ENCODE assay signal across 10 cellular contexts in the genomic region with DNA sequence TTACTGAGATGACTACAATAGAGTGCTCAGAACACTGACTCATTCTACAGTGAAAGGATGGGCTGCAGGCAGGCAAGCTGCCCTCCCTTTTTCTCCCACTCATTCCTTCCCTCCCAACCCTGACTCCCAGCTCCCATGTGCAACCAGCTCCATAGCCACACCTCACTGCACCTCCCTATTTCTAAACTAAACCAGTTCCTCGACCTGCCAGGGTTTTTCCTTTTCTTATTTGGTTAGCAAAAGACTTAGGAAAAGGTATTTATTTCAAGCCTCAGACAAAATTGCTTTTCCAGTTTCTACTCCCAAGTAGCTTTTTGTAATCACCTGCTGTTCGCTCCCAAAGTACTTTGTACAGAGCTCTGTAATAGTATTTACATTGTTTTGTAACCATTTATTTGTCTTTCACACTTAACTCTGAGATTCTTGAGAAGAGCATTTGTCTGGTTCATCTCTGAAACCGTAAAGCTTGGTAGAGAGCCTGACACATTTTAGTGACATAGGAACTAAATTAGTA. TPM values are rescaled to one million over a fixed set of nuclear protein-coding genes. Genes with fewer than 3 reads are reported as not detected.
DNase-seq lines count a peak whose midpoint lies in the region; ATAC-seq and TF ChIP-seq lines count a peak whose summit lies in the region.
"Had no signal": no experiment of that assay in that cellular context is flagged by ENCODE, and none has a peak within 500 bp of the region (broad histone marks: within the 10 kb centered on the region; RNA-seq: fewer than 3 reads in every experiment).

No MANE protein-coding gene starts in this region.

- peaks cover 0 to 4% of the 10 kb centered on the region in 2 donors for H3K4me1 ChIP-seq in adrenal gland (replicated peaks in 1 of 2)

- WGBS in adrenal gland, 4 donors = 45 to 53% (median 46%) methylated on average over 3 of the region's 3 CpGs

- H3K9me3 ChIP-seq in adrenal gland (replicated peaks in 1 of 3) = no peaks in the 10 kb centered on the region

- peak in 1 of 2 donors; percentile 42 for TF ChIP-seq POLR2A in adrenal gland (IDR thresholded peaks at IDR 0.05)

- intact Hi-C loops in left ventricle myocardium superior (cut with micrococcal nuclease) (no loop called here), Right ventricle myocardium superior (cut with DNase I) (no loop called here), adrenal gland (cut with DNase I) (no loop called here)

- H3K36me3 ChIP-seq in adrenal gland (replicated peaks in 1 of 2) = peaks cover 0 to 5% of the 10 kb centered on the region in 2 donors

- H3K4me3 ChIP-seq in adrenal gland = no peak overlapping the region
- H3K4me3 ChIP-seq: dorsolateral prefrontal cortex had no signal

- H3K27ac ChIP-seq in adrenal gland = peak overlapping the region in 1 of 5 donors; percentile 80
- H3K27ac ChIP-seq: C4-2B, dorsolateral prefrontal cortex had no signal

- no peak for TF ChIP-seq CTCF in adrenal gland (IDR thresholded peaks at IDR 0.05)

- H3K27me3 ChIP-seq in adrenal gland = no peaks in the 10 kb centered on the region

- peak; percentile 41 for ATAC-seq in left ventricle myocardium superior
- ATAC-seq in Right ventricle myocardium superior (ENCODE audit: poor library complexity) = no peak
- ATAC-seq in left lobe of liver = peak; percentile 67
- no peak for ATAC-seq in GM21423 (IDR thresholded peaks at IDR 0.05; ENCODE audit: unreplicated experiment)

- DNase-seq in left ventricle myocardium superior = no peak
- DNase-seq in Right ventricle myocardium superior = no peak
- DNase-seq in adrenal gland = peak in 6 of 7 donors; percentile 42 to 75 (median 66)
- DNase-seq in left lobe of liver (ENCODE audit: low spot score) = no peak
- DNase-seq in activated naive CD4-positive, alpha-beta T cell (lab: John Stamatoyannopoulos, UW) = no peak
- DNase-seq in activated CD4-positive, alpha-beta T cell treated with anti-CD3 and anti-CD28 coated beads for 48 hours = no peak
- no peak for DNase-seq in central memory CD4-positive, alpha-beta T cell
- DNase-seq: dorsolateral prefrontal cortex had no signal

RNA-seq across cellular contexts. Expression of gene AADAC, which starts 2.2 kb away (rescaled TPM):
- total RNA-seq in left ventricle myocardium superior (0.35 TPM), Right ventricle myocardium superior (not detected), adrenal gland (1,000 to 10,000 TPM in 1 of 8 donors, 100 to 1,000 TPM in 7; 120 to 1,013 (median 290) TPM), left lobe of liver (184 TPM)
- 100 to 1,000 TPM in 2 of 3 donors, 10 to 100 TPM in 1; 26.9 to 588 (median 116) TPM for polyA plus RNA-seq in adrenal gland
- total RNA-seq: dorsolateral prefrontal cortex had no signal

RNA-seq across cellular contexts. Expression of gene SUCNR1, which starts 57.3 kb away (rescaled TPM):
- total RNA-seq in left ventricle myocardium superior (0.12 TPM), Right ventricle myocardium superior (0.08 TPM), adrenal gland (1 to 10 TPM in 7 of 8 donors, under 1 TPM in 1; 0.64 to 4.9 (median 2.5) TPM), left lobe of liver (1.8 TPM)
- 1 to 10 TPM in 1 of 3 donors, under 1 TPM in 2; 0.08 to 2.7 (median 0.20) TPM for polyA plus RNA-seq in adrenal gland

Comparison
In these comparisons a context has a peak if more than half of its experiments do, and no peak if none do; other contexts are left out.
1. ATAC-seq: peak in left ventricle myocardium superior (single experiment) and left lobe of liver (single experiment); none in Right ventricle myocardium superior (single experiment) and GM21423 (single experiment).
2. DNase-seq: peak in adrenal gland (6 of 7); none in left ventricle myocardium superior (single experiment), Right ventricle myocardium superior (single experiment), left lobe of liver (single experiment), activated naive CD4-positive, alpha-beta T cell (0 of 4), activated CD4-positive, alpha-beta T cell treated with anti-CD3 and anti-CD28 coated beads for 48 hours (single experiment) and central memory CD4-positive, alpha-beta T cell (single experiment).
3. RNA of gene AADAC, which starts 2.2 kb away (total RNA-seq): 120 to 1,013 TPM in adrenal gland and 184 TPM in left lobe of liver (single experiment); 0.35 TPM in left ventricle myocardium superior (single experiment) and not detected in Right ventricle myocardium superior (single experiment); every median in the first group is over 10 times any median in the second.